Comparison of ENCODE assay signal across 8 cellular contexts in the genomic region with DNA sequence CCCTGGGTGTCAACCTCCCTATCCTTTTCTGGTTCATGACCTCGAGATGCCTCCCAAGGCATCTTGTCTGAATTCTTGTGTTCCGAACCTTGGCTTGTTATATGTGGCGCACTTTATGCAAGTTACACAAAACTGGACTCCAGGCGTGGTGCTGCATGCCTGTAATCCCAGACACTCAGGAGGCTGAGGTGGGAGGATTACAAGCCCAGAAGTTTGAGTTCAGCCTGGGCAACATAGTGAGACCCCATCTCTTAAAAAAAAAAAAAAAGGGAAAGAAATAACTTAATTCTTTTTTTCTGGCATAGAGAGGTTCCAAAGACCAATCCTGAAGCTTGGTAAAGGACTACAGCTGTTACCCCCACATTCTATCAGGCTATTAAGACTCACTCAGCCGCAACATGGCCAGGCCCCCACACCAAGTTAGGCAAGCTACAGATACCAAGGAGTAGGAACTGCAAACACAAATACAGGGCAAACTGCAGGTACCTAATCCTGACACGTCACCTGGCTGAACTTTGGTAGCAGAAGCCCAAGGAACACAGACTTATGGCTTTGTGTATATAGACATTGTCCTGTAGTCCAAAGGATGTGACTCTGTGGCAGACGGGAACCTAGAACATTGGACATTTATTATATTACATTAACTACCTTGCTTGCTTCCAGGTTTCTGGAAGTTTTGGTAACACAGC. TPM values are rescaled to one million over a fixed set of nuclear protein-coding genes. Genes with fewer than 3 reads are reported as not detected.
DNase-seq lines count a peak whose midpoint lies in the region; ATAC-seq, FAIRE-seq and TF ChIP-seq lines count a peak whose summit lies in the region.

No MANE protein-coding gene starts in this region.

- TF ChIP-seq CTCF in GM12878 (IDR thresholded peaks at IDR 0.05 in 2 of 3, conservative IDR thresholded peaks at IDR 0.05 in 1 of 3; ENCODE audit: control insufficient read depth in 2 of 3, extremely low read depth in 1 of 3, insufficient read depth in 1 of 3, low read depth in 3 of 3, low read length in 3 of 3) = no peak
- no peak for TF ChIP-seq CTCF in lung (IDR thresholded peaks at IDR 0.05; ENCODE audit: control extremely low read depth, extremely low read depth)
- TF ChIP-seq CTCF in upper lobe of left lung (IDR thresholded peaks at IDR 0.05) = no peak

- H3K79me2 ChIP-seq in GM12878 (ENCODE audit: control insufficient read depth, insufficient read depth, low read length) = peaks cover 61% of the 10 kb centered on the region

- peak overlapping the region; percentile 94 for H3K9ac ChIP-seq in GM12878 (ENCODE audit: control insufficient read depth, insufficient read depth, low read length)

- TF ChIP-seq EP300 in GM12878 (IDR thresholded peaks at IDR 0.05; ENCODE audit: borderline replicate concordance in 1 of 2, control insufficient read depth in 1 of 2, low read depth in 2 of 2, low read length in 2 of 2) (no peak), upper lobe of left lung (IDR thresholded peaks at IDR 0.05) (no peak)

- TF ChIP-seq RAD21 in GM12878 (IDR thresholded peaks at IDR 0.05; ENCODE audit: insufficient read depth, low read depth, low read length) = no peak

- DNase-seq in activated naive CD4-positive, alpha-beta T cell treated with anti-CD3 and anti-CD28 coated beads, Interleukin-2, amount 10 ng/mL, durations not matched to agents 7 days and 5 days = no peak
- no peak for DNase-seq in activated naive CD4-positive, alpha-beta T cell (lab: John Stamatoyannopoulos, UW)
- DNase-seq in GM12878 (ENCODE audit: low read depth, low spot score) (no peak), lung (ENCODE audit: low spot score) (no peak), upper lobe of left lung (no peak), glomerular visceral epithelial cell (ENCODE audit: extremely low spot score) (no peak), NOMO-1 (lab: John Stamatoyannopoulos, UW; ENCODE audit: unreplicated experiment in 2 of 2) (no peak)

- no peak for FAIRE-seq in GM12878 (lab: Jason Lieb, UNC)

- no TSS peak for BruUV-seq in GM12878 (replicated peaks; lab: Mats Ljungman, UMichigan)

- peak overlapping the region; percentile 95 for H3K27ac ChIP-seq in GM12878 (ENCODE audit: control insufficient read depth, insufficient read depth)
- peak overlapping the region; percentile 54 to 95 for H3K27ac ChIP-seq in lung (ENCODE audit: low read depth in 1 of 2, low read length in 1 of 2)
- peak overlapping the region in 3 of 4 donors; percentile 90 to 97 (median 96) for H3K27ac ChIP-seq in upper lobe of left lung

- POLR2A ChIA-PET in GM12878 (lab: Charles Lee) = interaction anchor here (1.1 to 5.3 kb wide), 4 partner anchors 9 to 151 kb away, joined by 3 to 28 read pairs (median 6); no protein-coding TSS in a partner anchor

- H3K36me3 ChIP-seq in GM12878 (ENCODE audit: control insufficient read depth in 2 of 2, insufficient read depth in 2 of 2, low read length in 1 of 2) = peaks cover under 1 to 6% of the 10 kb centered on the region in 2 experiments; a peak in 3 of 4 replicates
- H3K36me3 ChIP-seq in lung (ENCODE audit: control insufficient read depth in 2 of 2, insufficient read depth in 2 of 2, low read length in 2 of 2) = peaks cover 6 to 20% of the 10 kb centered on the region in 2 donors
- H3K36me3 ChIP-seq in upper lobe of left lung = peaks cover 6 to 26% (median 18%) of the 10 kb centered on the region in 4 donors

- intact Hi-C loops in GM12878 (cut with micrococcal nuclease; ENCODE audit: unreplicated experiment) = loop anchor here (1.0 kb wide), 1 partner anchor 27 kb away; no protein-coding TSS in a partner anchor

- 60% methylated on average over 7 of the region's 7 CpGs for WGBS in GM12878 (ENCODE audit: insufficient coverage, insufficient replicate concordance, low lambda C conversion rate, missing lambda C conversion rate)
- 80% methylated on average over 7 of the region's 7 CpGs for WGBS in lung, 2 donors
- WGBS in upper lobe of left lung, 2 donors = 76% methylated on average over 7 of the region's 7 CpGs

- peak overlapping the region; percentile 96 for H3K4me3 Mint-ChIP-seq in activated naive CD4-positive, alpha-beta T cell treated with anti-CD3 and anti-CD28 coated beads, Interleukin-2, amount 10 ng/mL, durations not matched to agents 7 days and 5 days

- H3K4me2 ChIP-seq in GM12878 (ENCODE audit: control insufficient read depth, insufficient read depth) = peak overlapping the region; percentile 89

- no peaks in the 10 kb centered on the region for H3K9me3 Mint-ChIP-seq in activated naive CD4-positive, alpha-beta T cell treated with anti-CD3 and anti-CD28 coated beads, Interleukin-2, amount 10 ng/mL, durations not matched to agents 7 days and 5 days

- TF ChIP-seq POLR2A in GM12878 (IDR thresholded peaks at IDR 0.05; ENCODE audit: low read depth, low read length) (no peak), upper lobe of left lung (IDR thresholded peaks at IDR 0.05) (no peak)

- H3K27me3 ChIP-seq in GM12878 (replicated peaks in 1 of 2; ENCODE audit: control insufficient read depth in 2 of 2, insufficient read depth in 2 of 2, low read length in 1 of 2) (no peaks in the 10 kb centered on the region), lung (ENCODE audit: control insufficient read depth, insufficient read depth) (no peaks in the 10 kb centered on the region), upper lobe of left lung (no peaks in the 10 kb centered on the region)

- no peak for ATAC-seq in GM12878
- ATAC-seq in lung (ENCODE audit: insufficient read depth, low FRiP score) = no peak
- no peak for ATAC-seq in upper lobe of left lung (ENCODE audit: low FRiP score in 2 of 2)
- ATAC-seq in HG03460 (IDR thresholded peaks at IDR 0.05; ENCODE audit: unreplicated experiment) = no peak

- H2AFZ ChIP-seq in GM12878 (ENCODE audit: control insufficient read depth, low read depth, low read length) = no peak overlapping the region

- H3K36me3 Mint-ChIP-seq in activated naive CD4-positive, alpha-beta T cell treated with anti-CD3 and anti-CD28 coated beads, Interleukin-2, amount 10 ng/mL, durations not matched to agents 7 days and 5 days = peaks cover 25% of the 10 kb centered on the region

- H3K4me1 ChIP-seq in GM12878 (ENCODE audit: control insufficient read depth, insufficient read depth, low read length) (peaks cover 41% of the 10 kb centered on the region), lung (ENCODE audit: control insufficient read depth in 2 of 2, insufficient read depth in 2 of 2, low read length in 2 of 2) (peaks cover 3 to 12% of the 10 kb centered on the region in 2 donors), upper lobe of left lung (peaks cover 18 to 33% (median 24%) of the 10 kb centered on the region in 4 donors)

- in situ Hi-C loops in GM12878 (cut with MboI) = no loop called here

- H3K4me1 Mint-ChIP-seq in activated naive CD4-positive, alpha-beta T cell treated with anti-CD3 and anti-CD28 coated beads, Interleukin-2, amount 10 ng/mL, durations not matched to agents 7 days and 5 days = peaks cover 50% of the 10 kb centered on the region

- peaks cover 4% of the 10 kb centered on the region for H3K27me3 Mint-ChIP-seq in activated naive CD4-positive, alpha-beta T cell treated with anti-CD3 and anti-CD28 coated beads, Interleukin-2, amount 10 ng/mL, durations not matched to agents 7 days and 5 days

- no peaks in the 10 kb centered on the region; the same call in 2 of the 3 replicates for H3K9me3 ChIP-seq in GM12878 (replicated peaks; ENCODE audit: control insufficient read depth, insufficient read depth, low read length)
- no peaks in the 10 kb centered on the region for H3K9me3 ChIP-seq in lung (ENCODE audit: control insufficient read depth in 2 of 2, insufficient read depth in 1 of 2, low read length in 1 of 2)
- no peaks in the 10 kb centered on the region for H3K9me3 ChIP-seq in upper lobe of left lung

- no peak overlapping the region for H3K27ac Mint-ChIP-seq in activated naive CD4-positive, alpha-beta T cell treated with anti-CD3 and anti-CD28 coated beads, Interleukin-2, amount 10 ng/mL, durations not matched to agents 7 days and 5 days

- SMC1A ChIA-PET in GM12878 (lab: Charles Lee; ENCODE audit: uncharacterized antibody, unreplicated experiment) = interaction anchor here (0.9 to 9.9 kb wide), 9 partner anchors 11 to 111 kb away, joined by 3 to 102 read pairs (median 5); no protein-coding TSS in a partner anchor

- RAD21 ChIA-PET in GM12878 (lab: Charles Lee; ENCODE audit: unreplicated experiment) = interaction anchor here (0.8 to 4.0 kb wide), 6 partner anchors 12 to 262 kb away, joined by 3 to 39 read pairs (median 4); no protein-coding TSS in a partner anchor

- H4K20me1 ChIP-seq in GM12878 (ENCODE audit: control insufficient read depth, insufficient read depth) = no peaks in the 10 kb centered on the region

- H3K4me3 ChIP-seq in GM12878 (peak overlapping the region; percentile 95), lung (no peak overlapping the region), upper lobe of left lung (peak overlapping the region in 2 of 4 donors; percentile 77 to 92)

- CTCF ChIA-PET in activated naive CD4-positive, alpha-beta T cell treated with anti-CD3 and anti-CD28 coated beads, Interleukin-2, amount 10 ng/mL, durations not matched to agents 7 days and 5 days (lab: Charles Lee) = interaction anchor here (0.7 to 4.9 kb wide), 10 partner anchors 9 to 117 kb away, joined by 3 to 68 read pairs (median 5); no protein-coding TSS in a partner anchor
- CTCF ChIA-PET in GM12878 (lab: Yijun Ruan, JAX) = interaction anchor here (0.7 to 6.0 kb wide), 9 partner anchors 13 to 224 kb away, joined by 3 to 69 read pairs (median 5); no protein-coding TSS in a partner anchor

RNA-seq across cellular contexts. Expression of gene C11orf24, which starts 1.3 kb away (rescaled TPM):
- 42.2 and 52.0 TPM in 2 replicates for total RNA-seq in GM12878 (2013; cell fraction: nucleolus; rRNA removed)
- total RNA-seq in GM12878 (2014; rRNA removed) (43.3 and 43.7 TPM in 2 replicates), GM12878 (2014; rRNA removed; fragmentation: Illumina TruSeq; extraction: Trizol) (29.4 and 33.1 TPM in 2 replicates), GM12878 (2021) (61.7 and 74.6 TPM in 2 replicates), lung (10 to 100 TPM in 1 of 2 donors, 1 to 10 TPM in 1; 9.8 to 50.0 TPM), upper lobe of left lung (10 to 100 TPM; 13.9 to 37.5 (median 24.0) TPM)
- 20.8 TPM for polyA plus RNA-seq in GM12878 (2011; ENCODE audit: low read depth)
- polyA plus RNA-seq in GM12878 (2011; rRNA removed) (14.5 and 25.9 TPM in 2 replicates), GM12878 (2014; fragmentation: Illumina TruSeq; extraction: Trizol) (18.5 and 39.0 TPM in 2 replicates), GM12878 (2014; fragmentation: Nextera tagmentation; extraction: Ambion mirVana) (1 to 10 TPM; 4.3 to 9.9 TPM), GM12878 (2014; rRNA removed) (63.4 and 70.3 TPM in 2 replicates), GM12878 (2016; fragmentation: Nextera tagmentation; extraction: Ambion mirVana) (100 to 1,000 TPM in 1 of 2 experiments, 10 to 100 TPM in 1; 93.4 to 104 TPM), lung (10 to 100 TPM; 25.4 to 33.9 TPM)
- polyA plus RNA-seq in GM12878 (2011; cell fraction: cytosol; rRNA removed) = 44.8 and 58.3 TPM in 2 replicates
- 36.4 and 41.9 TPM in 2 replicates for polyA plus RNA-seq in GM12878 (2011; cell fraction: nucleus; rRNA removed)
- 37.6 and 40.4 TPM in 2 replicates for polyA plus RNA-seq in GM12878 (2012)
- polyA minus RNA-seq in GM12878 (2011; rRNA and poly(A)+ RNA removed) = 17.3 and 26.1 TPM in 2 replicates
- polyA minus RNA-seq in GM12878 (2011; cell fraction: cytosol; rRNA and poly(A)+ RNA removed) = 17.6 and 19.2 TPM in 2 replicates
- 13.5 and 23.2 TPM in 2 replicates for polyA minus RNA-seq in GM12878 (2011; cell fraction: nucleus; rRNA and poly(A)+ RNA removed)

RNA-seq across cellular contexts. Expression of gene LRP5, which starts 41.9 kb away (rescaled TPM):
- 56.4 and 81.7 TPM in 2 replicates for total RNA-seq in GM12878 (2013; cell fraction: nucleolus; rRNA removed)
- 13.1 and 15.7 TPM in 2 replicates for total RNA-seq in GM12878 (2014; rRNA removed)
- total RNA-seq in GM12878 (2014; rRNA removed; fragmentation: Illumina TruSeq; extraction: Trizol) = 6.4 and 7.9 TPM in 2 replicates
- total RNA-seq in GM12878 (2021) = 31.9 and 34.0 TPM in 2 replicates
- polyA plus RNA-seq in GM12878 (2011; ENCODE audit: low read depth) = 1.8 TPM
- 1.4 and 4.7 TPM in 2 replicates for polyA plus RNA-seq in GM12878 (2011; rRNA removed)
- polyA plus RNA-seq in GM12878 (2011; cell fraction: cytosol; rRNA removed) = 7.2 and 8.4 TPM in 2 replicates
- 15.6 and 23.2 TPM in 2 replicates for polyA plus RNA-seq in GM12878 (2011; cell fraction: nucleus; rRNA removed)
- 7.5 and 10.0 TPM in 2 replicates for polyA plus RNA-seq in GM12878 (2012)
- 0.70 and 4.8 TPM in 2 replicates for polyA plus RNA-seq in GM12878 (2014; fragmentation: Illumina TruSeq; extraction: Trizol)
- polyA plus RNA-seq in GM12878 (2014; fragmentation: Nextera tagmentation; extraction: Ambion mirVana) = under 1 TPM; 0.37 to 0.97 TPM
- 12.2 and 13.2 TPM in 2 replicates for polyA plus RNA-seq in GM12878 (2014; rRNA removed)
- polyA plus RNA-seq in GM12878 (2016; fragmentation: Nextera tagmentation; extraction: Ambion mirVana) = 10 to 100 TPM in 1 of 2 experiments, 1 to 10 TPM in 1; 5.3 to 11.5 TPM
- 12.6 and 23.1 TPM in 2 replicates for polyA minus RNA-seq in GM12878 (2011; rRNA and poly(A)+ RNA removed)
- 8.2 and 13.0 TPM in 2 replicates for polyA minus RNA-seq in GM12878 (2011; cell fraction: cytosol; rRNA and poly(A)+ RNA removed)
- 12.1 and 20.7 TPM in 2 replicates for polyA minus RNA-seq in GM12878 (2011; cell fraction: nucleus; rRNA and poly(A)+ RNA removed)
- total RNA-seq in lung = 10 to 100 TPM; 59.3 to 67.1 TPM
- 10 to 100 TPM; 33.7 to 76.4 TPM for polyA plus RNA-seq in lung
- total RNA-seq in upper lobe of left lung = 10 to 100 TPM; 51.5 to 79.4 (median 67.6) TPM

RNA-seq across cellular contexts. Expression of gene KMT5B, which starts 57.4 kb away (rescaled TPM):
- 65.2 and 73.0 TPM in 2 replicates for total RNA-seq in GM12878 (2013; cell fraction: nucleolus; rRNA removed)
- total RNA-seq in GM12878 (2014; rRNA removed) (12.5 and 15.5 TPM in 2 replicates), GM12878 (2014; rRNA removed; fragmentation: Illumina TruSeq; extraction: Trizol) (18.8 and 19.6 TPM in 2 replicates), GM12878 (2021) (19.6 and 19.9 TPM in 2 replicates), lung (10 to 100 TPM; 35.7 to 78.2 TPM), upper lobe of left lung (10 to 100 TPM; 19.3 to 61.2 (median 41.0) TPM)
- polyA plus RNA-seq in GM12878 (2011; ENCODE audit: low read depth) = 11.1 TPM
- polyA plus RNA-seq in GM12878 (2011; rRNA removed) (21.8 and 35.3 TPM in 2 replicates), GM12878 (2014; fragmentation: Illumina TruSeq; extraction: Trizol) (20.5 and 28.2 TPM in 2 replicates), GM12878 (2014; fragmentation: Nextera tagmentation; extraction: Ambion mirVana) (1 to 10 TPM; 4.7 to 7.4 TPM), GM12878 (2014; rRNA removed) (12.4 and 14.3 TPM in 2 replicates), GM12878 (2016; fragmentation: Nextera tagmentation; extraction: Ambion mirVana) (10 to 100 TPM; 16.4 to 20.6 TPM), lung (10 to 100 TPM; 15.1 to 16.5 TPM)
- polyA plus RNA-seq in GM12878 (2011; cell fraction: cytosol; rRNA removed) = 8.0 and 9.5 TPM in 2 replicates
- polyA plus RNA-seq in GM12878 (2011; cell fraction: nucleus; rRNA removed) = 15.3 and 16.2 TPM in 2 replicates
- 17.1 and 17.4 TPM in 2 replicates for polyA plus RNA-seq in GM12878 (2012)
- 14.3 and 16.9 TPM in 2 replicates for polyA minus RNA-seq in GM12878 (2011; rRNA and poly(A)+ RNA removed)
- 9.6 and 11.4 TPM in 2 replicates for polyA minus RNA-seq in GM12878 (2011; cell fraction: cytosol; rRNA and poly(A)+ RNA removed)
- 7.7 and 17.0 TPM in 2 replicates for polyA minus RNA-seq in GM12878 (2011; cell fraction: nucleus; rRNA and poly(A)+ RNA removed)
